In genomic region chr16:787978-788398, GRCh38 we compare ENCODE assay signal across 8 cellular contexts. TPM values are rescaled to one million over a fixed set of nuclear protein-coding genes. Genes with fewer than 3 reads are reported as not detected.
DNase-seq lines count a peak whose midpoint lies in the region; ATAC-seq and TF ChIP-seq lines count a peak whose summit lies in the region.

A gene with protein sequence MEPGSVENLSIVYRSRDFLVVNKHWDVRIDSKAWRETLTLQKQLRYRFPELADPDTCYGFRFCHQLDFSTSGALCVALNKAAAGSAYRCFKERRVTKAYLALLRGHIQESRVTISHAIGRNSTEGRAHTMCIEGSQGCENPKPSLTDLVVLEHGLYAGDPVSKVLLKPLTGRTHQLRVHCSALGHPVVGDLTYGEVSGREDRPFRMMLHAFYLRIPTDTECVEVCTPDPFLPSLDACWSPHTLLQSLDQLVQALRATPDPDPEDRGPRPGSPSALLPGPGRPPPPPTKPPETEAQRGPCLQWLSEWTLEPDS (minus strand): TSS chr16:788381. CDS start chr16:787737, 644 bp downstream.

- WGBS in esophagus, 2 donors = 0 to 1% methylated on average over 41 to 45 of the region's 45 CpGs

- BruUV-seq in Caco-2 (replicated peaks; lab: Mats Ljungman, UMichigan) = no TSS peak

- H3K27ac Mint-ChIP-seq in Caco-2 (ENCODE audit: unreplicated experiment) = no peak within 1 kb of the TSS

- intact Hi-C loops in Caco-2 (cut with micrococcal nuclease; ENCODE audit: unreplicated experiment) = loop anchor here (5.0 to 10.0 kb wide), 2 partner anchors 46 to 73 kb away; partner anchors contain the start of genes CIAO3 and METRN

- ATAC-seq in GM21786 (IDR thresholded peaks at IDR 0.05; ENCODE audit: unreplicated experiment) (peak; percentile 27), omental fat pad (ENCODE audit: low FRiP score) (peak; percentile 1), HG02571 (IDR thresholded peaks at IDR 0.05; ENCODE audit: unreplicated experiment) (no peak)

- DNase-seq in Caco-2 (peak in 1 of 2 experiments; percentile 54), RKO (ENCODE audit: low spot score) (peak; percentile 33), omental fat pad (ENCODE audit: low spot score) (no peak), NCI-H2171 (lab: John Stamatoyannopoulos, UW) (no peak), pons (ENCODE audit: low spot score) (no peak)

- no peaks in the 10 kb centered on the region for H3K4me1 Mint-ChIP-seq in Caco-2 (ENCODE audit: low read depth, unreplicated experiment)

- no peaks in the 10 kb centered on the region for H3K27me3 Mint-ChIP-seq in Caco-2 (ENCODE audit: insufficient read depth, unreplicated experiment)

- peaks cover 36% of the 10 kb centered on the region for H3K36me3 Mint-ChIP-seq in Caco-2 (ENCODE audit: insufficient read depth, unreplicated experiment)

- H3K36me3 ChIP-seq in Caco-2 (ENCODE audit: control insufficient read depth, insufficient read depth, low read length) = peaks cover 3% of the 10 kb centered on the region; the same call in 1 of the 2 replicates
- peaks cover 0 to 19% of the 10 kb centered on the region in 2 donors for H3K36me3 ChIP-seq in esophagus (ENCODE audit: control insufficient read depth in 2 of 2, insufficient read depth in 2 of 2, low read length in 1 of 2)

- TF ChIP-seq CTCF in Caco-2 (IDR thresholded peaks at IDR 0.05; ENCODE audit: insufficient read depth in 1 of 2, low read depth in 1 of 2, low read length in 1 of 2, severe bottlenecking in 1 of 2, unreplicated experiment in 1 of 2) (no peak), omental fat pad (IDR thresholded peaks at IDR 0.05) (no peak)

- H3K27me3 ChIP-seq in Caco-2 (replicated peaks; ENCODE audit: control insufficient read depth, insufficient read depth, low read length) = no peaks in the 10 kb centered on the region
- no peaks in the 10 kb centered on the region for H3K27me3 ChIP-seq in esophagus (ENCODE audit: control insufficient read depth in 1 of 2, insufficient read depth in 2 of 2, low read length in 2 of 2)

- peak within 1 kb of the TSS; percentile 59 to 69 for H3K27ac ChIP-seq in esophagus (ENCODE audit: low read depth in 2 of 2, low read length in 1 of 2)

- no peaks in the 10 kb centered on the region for H3K9me3 Mint-ChIP-seq in Caco-2 (ENCODE audit: unreplicated experiment)

- CTCF ChIA-PET in Caco-2 (lab: Charles Lee) = interaction anchor here (0.9 to 1.2 kb wide), 4 partner anchors 19 to 68 kb away, joined by 3 to 4 read pairs (median 4); no protein-coding TSS in a partner anchor

- POLR2A ChIA-PET in Caco-2 (lab: Charles Lee) = interaction anchor here (0.9 to 1.4 kb wide), 6 partner anchors 13 to 311 kb away, joined by 3 to 12 read pairs (median 6); partner anchors contain the start of genes ANTKMT and CIAO3

- H3K9me3 ChIP-seq in Caco-2 (no peaks in the 10 kb centered on the region), esophagus (ENCODE audit: control insufficient read depth in 2 of 2, insufficient read depth in 1 of 2, low read depth in 1 of 2, low read length in 1 of 2) (no peaks in the 10 kb centered on the region)

- peaks cover 11% of the 10 kb centered on the region; the same call in 1 of the 2 replicates for H3K4me1 ChIP-seq in Caco-2
- peaks cover 12 to 31% of the 10 kb centered on the region in 2 donors for H3K4me1 ChIP-seq in esophagus (ENCODE audit: control insufficient read depth in 2 of 2, insufficient read depth in 2 of 2, low read length in 1 of 2)

- peak within 1 kb of the TSS; percentile 82 for H3K4me3 Mint-ChIP-seq in Caco-2 (ENCODE audit: unreplicated experiment)

- peak within 1 kb of the TSS; percentile 97 for H3K4me3 ChIP-seq in Caco-2 (ENCODE audit: low read depth, low read length)
- peak within 1 kb of the TSS; percentile 88 to 91 for H3K4me3 ChIP-seq in esophagus (ENCODE audit: low read depth in 1 of 2, low read length in 2 of 2)

RNA-seq across cellular contexts. Expression of the gene that starts here (rescaled TPM):
- total RNA-seq in Caco-2 (2022) (42.2 and 44.0 TPM in 2 replicates), omental fat pad (10 to 100 TPM in 3 of 4 donors, 1 to 10 TPM in 1; 9.6 to 20.9 (median 13.7) TPM)
- polyA plus RNA-seq in esophagus = 10 to 100 TPM; 16.1 to 18.9 TPM
